In the genomic region with DNA sequence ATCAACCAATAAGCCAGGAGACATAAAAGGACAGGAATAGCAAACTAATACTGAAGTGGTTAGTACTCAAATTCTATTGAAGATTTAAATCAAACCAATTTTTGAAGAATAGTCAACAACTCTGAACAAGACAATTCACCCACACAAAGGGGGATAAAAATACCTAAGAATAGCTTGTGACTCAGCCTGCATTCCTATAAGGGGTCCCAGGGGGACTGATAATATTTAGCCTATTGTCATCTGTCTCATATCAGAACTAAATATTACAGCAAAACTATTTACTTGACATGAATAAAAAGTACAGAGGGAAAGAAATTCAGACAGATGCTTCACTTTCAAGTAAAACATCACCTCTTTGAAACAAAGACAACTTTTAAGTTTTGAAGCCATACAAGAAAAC, we compare ENCODE assay signal across 22 cellular contexts. TPM values are rescaled to one million over a fixed set of nuclear protein-coding genes. Genes with fewer than 3 reads are reported as not detected.
DNase-seq lines count a peak whose midpoint lies in the region; ATAC-seq and TF ChIP-seq lines count a peak whose summit lies in the region.
"Had no signal": no experiment of that assay in that cellular context is flagged by ENCODE, and none has a peak within 500 bp of the region (broad histone marks: within the 10 kb centered on the region; RNA-seq: fewer than 3 reads in every experiment).

No MANE protein-coding gene starts in this region.

- H3K9me3 ChIP-seq in CD4-positive, CD25-positive, alpha-beta regulatory T cell (ENCODE audit: control insufficient read depth in 2 of 2, low read length in 2 of 2), result no peaks in the 10 kb centered on the region
- no peaks in the 10 kb centered on the region for H3K9me3 ChIP-seq in neural cell (ENCODE audit: low read length)
- H3K9me3 ChIP-seq: thoracic aorta, vagina had no signal

- no peaks in the 10 kb centered on the region for H3K36me3 ChIP-seq in CD4-positive, CD25-positive, alpha-beta regulatory T cell (ENCODE audit: control insufficient read depth, insufficient read depth, low read length)
- H3K36me3 ChIP-seq in neural cell (ENCODE audit: insufficient read depth, low read length), result no peaks in the 10 kb centered on the region
- H3K36me3 ChIP-seq: thoracic aorta, vagina had no signal

- H3K4me1 ChIP-seq in CD4-positive, CD25-positive, alpha-beta regulatory T cell (ENCODE audit: control insufficient read depth, insufficient read depth, low read length, poor library complexity, severe bottlenecking), result peaks cover 42% of the 10 kb centered on the region

- TF ChIP-seq CTCF in neural cell (IDR thresholded peaks at IDR 0.05; ENCODE audit: poor library complexity, severe bottlenecking) (no peak), WTC11 (IDR thresholded peaks at IDR 0.05) (no peak), nephron progenitor cell (IDR thresholded peaks at IDR 0.05) (no peak)

- no peak for DNase-seq in CD4-positive, CD25-positive, alpha-beta regulatory T cell
- DNase-seq in LHCN-M2 (ENCODE audit: low read depth) (peak; percentile 32), dermis blood vessel endothelial cell (peak; percentile 70), WTC11 (ENCODE audit: low spot score) (no peak), nephron progenitor cell (no peak)
- DNase-seq: activated CD4-positive, alpha-beta T cell treated with anti-CD3 and anti-CD28 coated beads for 1 hour; activated CD8-positive, alpha-beta T cell treated with anti-CD3 and anti-CD28 coated beads, Interleukin-2, amount 10 ng/mL, durations not matched to agents 7 days and 5 days; activated naive CD4-positive, alpha-beta T cell treated with anti-CD3 and anti-CD28 coated beads for 36 hours; aorta; CD8-positive, alpha-beta T cell; GF-D8; NCI-H2227 treated with DMSO at 0.1 percent for 48 hours; NCI-H82; SHP77 had no signal

- H3K27me3 ChIP-seq in CD4-positive, CD25-positive, alpha-beta regulatory T cell (ENCODE audit: control insufficient read depth, insufficient read depth, low read length), result no peaks in the 10 kb centered on the region
- no peaks in the 10 kb centered on the region for H3K27me3 ChIP-seq in neural cell (ENCODE audit: insufficient read depth, low read depth, low read length)
- H3K27me3 ChIP-seq: vagina had no signal

- H3K9me2 ChIP-seq in neural cell (ENCODE audit: insufficient read depth, low read length), result no peaks in the 10 kb centered on the region

- H3K36me3 Mint-ChIP-seq in CD4-positive, CD25-positive, alpha-beta regulatory T cell, result peaks cover 10% of the 10 kb centered on the region
- H3K36me3 Mint-ChIP-seq in WTC11, result peaks cover 3% of the 10 kb centered on the region; the same call in 1 of the 2 replicates
- no peaks in the 10 kb centered on the region for H3K36me3 Mint-ChIP-seq in nephron progenitor cell (ENCODE audit: low read depth)

- no peak for TF ChIP-seq RAD21 in neural cell (conservative IDR thresholded peaks at IDR 0.05)

- H3K4me1 Mint-ChIP-seq in CD4-positive, CD25-positive, alpha-beta regulatory T cell, result peaks cover 41 to 87% (median 70%) of the 10 kb centered on the region in 4 donors
- no peaks in the 10 kb centered on the region; the same call in 1 of the 2 replicates for H3K4me1 Mint-ChIP-seq in WTC11
- peaks cover 6% of the 10 kb centered on the region for H3K4me1 Mint-ChIP-seq in nephron progenitor cell

- POLR2A ChIA-PET in WTC11 (lab: Charles Lee), result no interaction called here

- no peak overlapping the region for H3K9ac ChIP-seq in neural cell (ENCODE audit: low read length)

- peak overlapping the region in 1 of 3 donors; percentile 89 for H3K27ac Mint-ChIP-seq in CD4-positive, CD25-positive, alpha-beta regulatory T cell
- no peak overlapping the region for H3K27ac Mint-ChIP-seq in WTC11
- H3K27ac Mint-ChIP-seq in nephron progenitor cell, result no peak overlapping the region
- H3K27ac Mint-ChIP-seq: activated CD8-positive, alpha-beta T cell treated with anti-CD3 and anti-CD28 coated beads, Interleukin-2, amount 10 ng/mL, durations not matched to agents 7 days and 5 days; activated naive CD4-positive, alpha-beta T cell treated with anti-CD3 and anti-CD28 coated beads for 36 hours; CD8-positive, alpha-beta T cell; progenitor cell of endocrine pancreas had no signal

- H3K9me3 Mint-ChIP-seq in CD4-positive, CD25-positive, alpha-beta regulatory T cell, result no peaks in the 10 kb centered on the region
- peaks cover 4% of the 10 kb centered on the region for H3K9me3 Mint-ChIP-seq in WTC11
- no peaks in the 10 kb centered on the region for H3K9me3 Mint-ChIP-seq in nephron progenitor cell
- H3K9me3 Mint-ChIP-seq: activated naive CD4-positive, alpha-beta T cell treated with anti-CD3 and anti-CD28 coated beads for 36 hours; CD8-positive, alpha-beta T cell had no signal

- H3F3A ChIP-seq in neural cell (ENCODE audit: insufficient read depth, low read length, poor library complexity, severe bottlenecking), result no peaks in the 10 kb centered on the region

- peak overlapping the region in 3 of 4 donors; percentile 25 to 40 (median 30) for H3K4me3 Mint-ChIP-seq in CD4-positive, CD25-positive, alpha-beta regulatory T cell
- H3K4me3 Mint-ChIP-seq in WTC11 (no peak overlapping the region), nephron progenitor cell (no peak overlapping the region)
- H3K4me3 Mint-ChIP-seq: activated CD8-positive, alpha-beta T cell treated with anti-CD3 and anti-CD28 coated beads, Interleukin-2, amount 10 ng/mL, durations not matched to agents 7 days and 5 days; activated naive CD4-positive, alpha-beta T cell treated with anti-CD3 and anti-CD28 coated beads for 36 hours; CD8-positive, alpha-beta T cell had no signal

- H4K20me1 ChIP-seq in neural cell (ENCODE audit: insufficient read depth), result no peaks in the 10 kb centered on the region

- no peak overlapping the region for H2AFZ ChIP-seq in neural cell (ENCODE audit: low read depth, low read length)

- no peak for ATAC-seq in CD4-positive, CD25-positive, alpha-beta regulatory T cell (ENCODE audit: low read depth in 2 of 2)
- ATAC-seq in WTC11 (no peak), SK-N-SH treated with all-trans-retinoic acid at 6 μM for 48 hours (no peak)
- ATAC-seq: activated CD8-positive, alpha-beta T cell treated with anti-CD3 and anti-CD28 coated beads, Interleukin-2, amount 10 ng/mL, durations not matched to agents 7 days and 5 days; CD8-positive, alpha-beta T cell; PC-3 had no signal

- H3K4me3 ChIP-seq in CD4-positive, CD25-positive, alpha-beta regulatory T cell (ENCODE audit: low read depth, low read length), result peak overlapping the region; percentile 27
- H3K4me3 ChIP-seq in neural cell (ENCODE audit: low read length), result peak overlapping the region; percentile 2
- H3K4me3 ChIP-seq: K562, lung, thoracic aorta, vagina had no signal

- H3K4me2 ChIP-seq in neural cell (ENCODE audit: low read length), result peak overlapping the region; percentile 41

- no peak overlapping the region for H3K27ac ChIP-seq in CD4-positive, CD25-positive, alpha-beta regulatory T cell (ENCODE audit: insufficient read depth, low read length, poor library complexity, severe bottlenecking)
- peak overlapping the region; percentile 38 for H3K27ac ChIP-seq in neural cell (ENCODE audit: low read length)
- H3K27ac ChIP-seq: thoracic aorta, vagina had no signal

- CTCF ChIA-PET in WTC11 (lab: Charles Lee), result interaction anchor here (0.8 kb wide), 1 partner anchor 8 kb away, joined by 3 read pairs; a partner anchor contains a TSS

- no peaks in the 10 kb centered on the region for H3K27me3 Mint-ChIP-seq in CD4-positive, CD25-positive, alpha-beta regulatory T cell
- no peaks in the 10 kb centered on the region for H3K27me3 Mint-ChIP-seq in WTC11 (ENCODE audit: low read depth)
- peaks cover 12% of the 10 kb centered on the region for H3K27me3 Mint-ChIP-seq in nephron progenitor cell (ENCODE audit: low read depth, poor library complexity)
- H3K27me3 Mint-ChIP-seq: progenitor cell of endocrine pancreas had no signal

- peaks cover 4% of the 10 kb centered on the region for H3K79me2 ChIP-seq in neural cell (replicated peaks; ENCODE audit: insufficient read depth, low read length)

- no peak for TF ChIP-seq EP300 in neural cell (conservative IDR thresholded peaks at IDR 0.05; ENCODE audit: poor library complexity, severe bottlenecking)

TF ChIP-seq in neural cell, 6 proteins besides CTCF, POLR2A, EP300 and RAD21:
- TF ChIP-seq EZH2 (IDR thresholded peaks at IDR 0.05; ENCODE audit: borderline replicate concordance, insufficient read depth, low read length, poor library complexity, severe bottlenecking) (no peak), MXI1 (conservative IDR thresholded peaks at IDR 0.05; ENCODE audit: poor library complexity, severe bottlenecking) (no peak), POLR2AphosphoS5 (IDR thresholded peaks at IDR 0.05) (no peak), SMC3 (conservative IDR thresholded peaks at IDR 0.05; ENCODE audit: poor library complexity) (no peak), TAF1 (IDR thresholded peaks at IDR 0.05; ENCODE audit: low read depth) (no peak)

TF ChIP-seq in WTC11, 78 proteins besides CTCF, POLR2A, EP300 and RAD21 (continues in another document):
- TF ChIP-seq, protein P1, sequence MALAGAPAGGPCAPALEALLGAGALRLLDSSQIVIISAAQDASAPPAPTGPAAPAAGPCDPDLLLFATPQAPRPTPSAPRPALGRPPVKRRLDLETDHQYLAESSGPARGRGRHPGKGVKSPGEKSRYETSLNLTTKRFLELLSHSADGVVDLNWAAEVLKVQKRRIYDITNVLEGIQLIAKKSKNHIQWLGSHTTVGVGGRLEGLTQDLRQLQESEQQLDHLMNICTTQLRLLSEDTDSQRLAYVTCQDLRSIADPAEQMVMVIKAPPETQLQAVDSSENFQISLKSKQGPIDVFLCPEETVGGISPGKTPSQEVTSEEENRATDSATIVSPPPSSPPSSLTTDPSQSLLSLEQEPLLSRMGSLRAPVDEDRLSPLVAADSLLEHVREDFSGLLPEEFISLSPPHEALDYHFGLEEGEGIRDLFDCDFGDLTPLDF (CRISPR knock-in tag; IDR thresholded peaks at IDR 0.05), result no peak

TF ChIP-seq in SK-N-SH treated with all-trans-retinoic acid at 6 μM for 48 hours, 23 proteins besides CTCF, POLR2A, EP300 and RAD21 (continues in another document):
- TF ChIP-seq ESRRG (CRISPR knock-in tag; IDR thresholded peaks at IDR 0.05) (no peak), CSDC2 (CRISPR knock-in tag; IDR thresholded peaks at IDR 0.05) (no peak), ZNF70 (CRISPR knock-in tag; IDR thresholded peaks at IDR 0.05) (no peak), ZNF565 (CRISPR knock-in tag; conservative IDR thresholded peaks at IDR 0.05; ENCODE audit: low read depth) (no peak), ZC3H10 (CRISPR knock-in tag; IDR thresholded peaks at IDR 0.05) (no peak)

RNA-seq across cellular contexts. Expression of a gene that starts 7.7 kb away (rescaled TPM):
- 115 TPM for total RNA-seq in CD4-positive, CD25-positive, alpha-beta regulatory T cell
- 10 to 100 TPM; 54.0 to 59.6 (median 57.9) TPM for polyA plus RNA-seq in CD4-positive, CD25-positive, alpha-beta regulatory T cell
- total RNA-seq in LHCN-M2 (2014; rRNA removed) (13.8 and 20.8 TPM in 2 replicates), dermis blood vessel endothelial cell (59.7 and 68.2 TPM in 2 replicates), WTC11 (2021) (18.1 to 19.8 TPM (median 19.0 TPM) in 3 replicates)
- polyA plus RNA-seq in LHCN-M2 (2012), result 5.4 TPM
- 8.9 and 10.6 TPM in 2 replicates for polyA plus RNA-seq in neural cell
- 20.9 and 27.6 TPM in 2 replicates for polyA minus RNA-seq in neural cell

Comparison
In these comparisons a context has a peak if more than half of its experiments do, and no peak if none do; other contexts are left out.
1. DNase-seq: peak in LHCN-M2 (single experiment) and dermis blood vessel endothelial cell (single experiment); none in CD4-positive, CD25-positive, alpha-beta regulatory T cell (0 of 3), WTC11 (single experiment) and nephron progenitor cell (single experiment).
2. H3K4me3 Mint-ChIP-seq: peak in CD4-positive, CD25-positive, alpha-beta regulatory T cell (3 of 4); none in WTC11 (single experiment) and nephron progenitor cell (single experiment).